Comparison of ENCODE assay signal across 9 cellular contexts in genomic region chr20:44810391-44811149, GRCh38. TPM values are rescaled to one million over a fixed set of nuclear protein-coding genes. Genes with fewer than 3 reads are reported as not detected.
A peak's percentile ranks its signal among the peaks of the same experiment; 100 is the strongest.
DNase-seq lines count a peak whose midpoint lies in the region; FAIRE-seq and TF ChIP-seq lines count a peak whose summit lies in the region.
"Had no signal": no experiment of that assay in that cellular context is flagged by ENCODE, and none has a peak within 500 bp of the region (broad histone marks: within the 10 kb centered on the region; RNA-seq: fewer than 3 reads in every experiment).

TSS of gene RIMS4 (minus strand) at chr20:44810546. CDS start at chr20:44810271, 275 bp downstream.

- H3K9me3 ChIP-seq in neuron (ENCODE audit: low read length) = no peaks in the 10 kb centered on the region

- peaks cover 6% of the 10 kb centered on the region for H3K9me3 Mint-ChIP-seq in chondrocyte (ENCODE audit: low read depth)

- FAIRE-seq in D721Med (lab: Jason Lieb, UNC) = no peak

- peak within 1 kb of the TSS; percentile 57 for H2AFZ ChIP-seq in neuron (ENCODE audit: low read depth, low read length)

- no peak within 1 kb of the TSS for H3K27ac Mint-ChIP-seq in chondrocyte (ENCODE audit: unreplicated experiment)

- H3K27me3 Mint-ChIP-seq in chondrocyte (ENCODE audit: low read depth) = peaks cover 50% of the 10 kb centered on the region

- peak within 1 kb of the TSS; percentile 41 for H3K4me3 ChIP-seq in neuron (ENCODE audit: low read length)

- DNase-seq in D721Med (ENCODE audit: insufficient read length, low spot score) (peak; percentile 70), NCI-H146 treated with DMSO at 0.1 percent for 48 hours (lab: John Stamatoyannopoulos, UW; ENCODE audit: unreplicated experiment) (peak; percentile 10), chondrocyte (ENCODE audit: low spot score) (no peak), NCI-H226 (no peak), OCI-M1 (lab: John Stamatoyannopoulos, UW) (no peak)
- no peak for DNase-seq in stimulated activated naive CD4-positive, alpha-beta T cell treated with Interleukin-2 at 50 U/mL for 16 hours (lab: John Stamatoyannopoulos, UW)
- DNase-seq in activated CD4-positive, alpha-beta T cell treated with anti-CD3 and anti-CD28 coated beads for 4 hours = no peak
- DNase-seq: foreskin fibroblast had no signal

- peaks cover 40% of the 10 kb centered on the region for H3K27me3 ChIP-seq in neuron (ENCODE audit: insufficient read depth, low read length)

- TF ChIP-seq CTCF in D721Med (IDR thresholded peaks at IDR 0.05; ENCODE audit: insufficient read depth, missing control alignments) (peak; percentile 15), chondrocyte (IDR thresholded peaks at IDR 0.05) (peak; percentile 38)

- peak within 1 kb of the TSS; percentile 67 for H3K4me3 Mint-ChIP-seq in chondrocyte (ENCODE audit: unreplicated experiment)

- peaks cover 11% of the 10 kb centered on the region for H3K4me1 Mint-ChIP-seq in chondrocyte (ENCODE audit: low read depth)

- peaks cover 10% of the 10 kb centered on the region for H3K36me3 Mint-ChIP-seq in chondrocyte (ENCODE audit: low read depth)

- peaks cover 11% of the 10 kb centered on the region for H3K4me1 ChIP-seq in neuron (ENCODE audit: insufficient read depth, low read length)

- H3K36me3 ChIP-seq in neuron (ENCODE audit: insufficient read depth, low read length) = no peaks in the 10 kb centered on the region

RNA-seq across cellular contexts. Expression of gene RIMS4, which starts in this region (rescaled TPM):
- 1.4 to 2.1 TPM (median 1.7 TPM) in 3 replicates for total RNA-seq in chondrocyte

Comparison
In these comparisons a context has a peak if more than half of its experiments do, and no peak if none do; other contexts are left out.
1. DNase-seq: peak in D721Med (single experiment) and NCI-H146 treated with DMSO at 0.1 percent for 48 hours (single experiment); none in chondrocyte (single experiment), stimulated activated naive CD4-positive, alpha-beta T cell treated with Interleukin-2 at 50 U/mL for 16 hours (single experiment), NCI-H226 (single experiment), OCI-M1 (single experiment) and activated CD4-positive, alpha-beta T cell treated with anti-CD3 and anti-CD28 coated beads for 4 hours (0 of 2).